In genomic region chr19:20318616-20319015, GRCh38 we compare ENCODE assay signal across 22 cellular contexts.
"Had no signal": no experiment of that assay in that cellular context is flagged by ENCODE, and none has a peak within 500 bp of the region (broad histone marks: within the 10 kb centered on the region; RNA-seq: fewer than 3 reads in every experiment).

No MANE protein-coding gene starts in this region.

- H3K9me3 ChIP-seq: MG63, SJSA1 had no signal

- H3K4me3 ChIP-seq: K562, MG63, SJSA1, SK-N-MC had no signal

- H3K4me3 Mint-ChIP-seq: IgD-negative memory B cell had no signal

- H3K4me1 ChIP-seq: SJSA1 had no signal

- H3K36me3 ChIP-seq: MG63, SJSA1 had no signal

- H3K27ac ChIP-seq: SJSA1, SK-N-MC had no signal

- H3K27me3 ChIP-seq: SJSA1 had no signal

- DNase-seq: MG63, NCI-H1092, NCI-H1105 treated with DMSO at 0.1 percent for 48 hours, NCI-H1417 treated with DMSO at 0.1 percent for 48 hours, NCI-H146, NCI-H1694 treated with DMSO at 0.1 percent for 48 hours, NCI-H1930, NCI-H2081, NCI-H2171, NCI-H226, NCI-H446, NCI-H510A, NCI-H524 treated with DMSO at 0.1 percent for 48 hours, NCI-H69, NCI-H774, Right ventricle myocardium superior, RPMI8226, SIG-M5 had no signal

- H3K4me1 Mint-ChIP-seq: IgD-negative memory B cell had no signal

- ATAC-seq: K562 had no signal

- H3K27ac Mint-ChIP-seq: IgD-negative memory B cell had no signal
